In the genomic region with DNA sequence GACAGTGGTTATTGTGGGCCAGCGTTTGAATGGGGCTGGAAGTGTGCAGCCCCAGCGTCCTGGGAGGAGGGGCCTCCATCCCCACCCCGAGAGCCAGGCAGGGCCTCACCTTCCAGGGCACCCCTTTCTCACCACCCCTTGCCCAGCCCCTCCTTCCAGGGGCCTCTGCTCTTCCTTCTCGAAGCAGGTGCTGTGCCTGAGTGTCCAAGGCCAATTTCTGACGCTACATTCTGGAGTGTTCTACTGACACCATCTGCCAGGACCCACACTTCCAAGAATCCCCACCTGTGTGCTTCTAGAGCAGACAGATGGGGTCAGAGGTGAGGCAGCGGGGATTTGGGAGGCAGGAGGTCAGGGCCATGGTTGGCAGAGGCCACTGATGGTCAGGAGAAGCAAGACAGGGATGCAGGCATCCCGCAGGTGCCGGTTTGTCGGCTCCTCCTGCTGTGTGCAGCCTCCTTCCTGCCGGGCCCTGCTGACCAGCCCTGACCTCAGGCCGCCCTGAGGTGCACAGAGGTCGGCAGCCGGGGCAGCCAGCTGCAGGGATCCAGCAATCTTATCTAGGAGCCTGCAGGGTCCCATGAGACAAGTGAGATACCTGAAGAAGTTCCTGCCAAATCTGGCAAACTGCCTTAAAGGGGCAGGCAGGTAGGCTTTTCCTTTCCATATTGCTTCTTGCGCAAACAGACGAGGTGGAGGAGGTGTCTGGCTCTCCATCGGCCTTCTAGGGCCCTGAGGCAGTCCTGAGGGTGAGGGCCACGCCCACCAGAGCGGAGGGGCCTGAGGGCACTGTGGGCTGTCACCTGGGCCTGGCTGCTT, we compare ENCODE assay signal across 1 cellular context.
A peak's percentile ranks its signal among the peaks of the same experiment; 100 is the strongest.
TF ChIP-seq lines count a peak whose summit lies in the region.

No MANE protein-coding gene starts in this region.

TF ChIP-seq in K562, 482 proteins besides CTCF, POLR2A, EP300 and RAD21 (continued from another document):
- TF ChIP-seq, protein P1, sequence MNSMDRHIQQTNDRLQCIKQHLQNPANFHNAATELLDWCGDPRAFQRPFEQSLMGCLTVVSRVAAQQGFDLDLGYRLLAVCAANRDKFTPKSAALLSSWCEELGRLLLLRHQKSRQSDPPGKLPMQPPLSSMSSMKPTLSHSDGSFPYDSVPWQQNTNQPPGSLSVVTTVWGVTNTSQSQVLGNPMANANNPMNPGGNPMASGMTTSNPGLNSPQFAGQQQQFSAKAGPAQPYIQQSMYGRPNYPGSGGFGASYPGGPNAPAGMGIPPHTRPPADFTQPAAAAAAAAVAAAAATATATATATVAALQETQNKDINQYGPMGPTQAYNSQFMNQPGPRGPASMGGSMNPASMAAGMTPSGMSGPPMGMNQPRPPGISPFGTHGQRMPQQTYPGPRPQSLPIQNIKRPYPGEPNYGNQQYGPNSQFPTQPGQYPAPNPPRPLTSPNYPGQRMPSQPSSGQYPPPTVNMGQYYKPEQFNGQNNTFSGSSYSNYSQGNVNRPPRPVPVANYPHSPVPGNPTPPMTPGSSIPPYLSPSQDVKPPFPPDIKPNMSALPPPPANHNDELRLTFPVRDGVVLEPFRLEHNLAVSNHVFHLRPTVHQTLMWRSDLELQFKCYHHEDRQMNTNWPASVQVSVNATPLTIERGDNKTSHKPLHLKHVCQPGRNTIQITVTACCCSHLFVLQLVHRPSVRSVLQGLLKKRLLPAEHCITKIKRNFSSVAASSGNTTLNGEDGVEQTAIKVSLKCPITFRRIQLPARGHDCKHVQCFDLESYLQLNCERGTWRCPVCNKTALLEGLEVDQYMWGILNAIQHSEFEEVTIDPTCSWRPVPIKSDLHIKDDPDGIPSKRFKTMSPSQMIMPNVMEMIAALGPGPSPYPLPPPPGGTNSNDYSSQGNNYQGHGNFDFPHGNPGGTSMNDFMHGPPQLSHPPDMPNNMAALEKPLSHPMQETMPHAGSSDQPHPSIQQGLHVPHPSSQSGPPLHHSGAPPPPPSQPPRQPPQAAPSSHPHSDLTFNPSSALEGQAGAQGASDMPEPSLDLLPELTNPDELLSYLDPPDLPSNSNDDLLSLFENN (IDR thresholded peaks at IDR 0.05; ENCODE audit: low read depth in 2 of 2, low read length in 2 of 2), result no peak
- TF ChIP-seq NCOA4 (IDR thresholded peaks at IDR 0.05; ENCODE audit: partially characterized antibody) (no peak), TCF3 (CRISPR knock-in tag; IDR thresholded peaks at IDR 0.05) (peak; percentile 67), NBN (IDR thresholded peaks at IDR 0.05; ENCODE audit: low read depth) (no peak), ZNF668 (CRISPR knock-in tag; IDR thresholded peaks at IDR 0.05) (no peak), ZNF778 (CRISPR knock-in tag; IDR thresholded peaks at IDR 0.05) (no peak), HDAC6 (IDR thresholded peaks at IDR 0.05; ENCODE audit: low read depth, low read length) (no peak), CEBPB (tag; IDR thresholded peaks at IDR 0.05) (peak; percentile 45), MYC (IDR thresholded peaks at IDR 0.05; ENCODE audit: low read depth, low read length) (no peak), MYC (CRISPR knock-in tag; IDR thresholded peaks at IDR 0.05; ENCODE audit: borderline replicate concordance, low read depth) (no peak), ETV1 (tag; conservative IDR thresholded peaks at IDR 0.05; ENCODE audit: low read depth) (no peak), MXI1 (IDR thresholded peaks at IDR 0.05; ENCODE audit: low read depth, low read length) (no peak), CCNT2 (IDR thresholded peaks at IDR 0.05; ENCODE audit: borderline replicate concordance, extremely low read depth, insufficient read length, low read depth, low read length) (no peak), ZNF561 (CRISPR knock-in tag; conservative IDR thresholded peaks at IDR 0.05) (no peak), FOXK1 (CRISPR knock-in tag; IDR thresholded peaks at IDR 0.05; ENCODE audit: borderline replicate concordance) (no peak), FIP1L1 (IDR thresholded peaks at IDR 0.05; ENCODE audit: low read depth, low read length, poor library complexity, severe bottlenecking) (no peak)
- TF ChIP-seq, protein P2, sequence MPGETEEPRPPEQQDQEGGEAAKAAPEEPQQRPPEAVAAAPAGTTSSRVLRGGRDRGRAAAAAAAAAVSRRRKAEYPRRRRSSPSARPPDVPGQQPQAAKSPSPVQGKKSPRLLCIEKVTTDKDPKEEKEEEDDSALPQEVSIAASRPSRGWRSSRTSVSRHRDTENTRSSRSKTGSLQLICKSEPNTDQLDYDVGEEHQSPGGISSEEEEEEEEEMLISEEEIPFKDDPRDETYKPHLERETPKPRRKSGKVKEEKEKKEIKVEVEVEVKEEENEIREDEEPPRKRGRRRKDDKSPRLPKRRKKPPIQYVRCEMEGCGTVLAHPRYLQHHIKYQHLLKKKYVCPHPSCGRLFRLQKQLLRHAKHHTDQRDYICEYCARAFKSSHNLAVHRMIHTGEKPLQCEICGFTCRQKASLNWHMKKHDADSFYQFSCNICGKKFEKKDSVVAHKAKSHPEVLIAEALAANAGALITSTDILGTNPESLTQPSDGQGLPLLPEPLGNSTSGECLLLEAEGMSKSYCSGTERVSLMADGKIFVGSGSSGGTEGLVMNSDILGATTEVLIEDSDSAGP (CRISPR knock-in tag; IDR thresholded peaks at IDR 0.05), result 0 out of 2 replicates have a peak, but pooled peaks have one; percentile 18
- TF ChIP-seq, protein P3, sequence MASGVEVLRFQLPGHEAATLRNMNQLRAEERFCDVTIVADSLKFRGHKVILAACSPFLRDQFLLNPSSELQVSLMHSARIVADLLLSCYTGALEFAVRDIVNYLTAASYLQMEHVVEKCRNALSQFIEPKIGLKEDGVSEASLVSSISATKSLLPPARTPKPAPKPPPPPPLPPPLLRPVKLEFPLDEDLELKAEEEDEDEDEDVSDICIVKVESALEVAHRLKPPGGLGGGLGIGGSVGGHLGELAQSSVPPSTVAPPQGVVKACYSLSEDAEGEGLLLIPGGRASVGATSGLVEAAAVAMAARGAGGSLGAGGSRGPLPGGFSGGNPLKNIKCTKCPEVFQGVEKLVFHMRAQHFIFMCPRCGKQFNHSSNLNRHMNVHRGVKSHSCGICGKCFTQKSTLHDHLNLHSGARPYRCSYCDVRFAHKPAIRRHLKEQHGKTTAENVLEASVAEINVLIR (CRISPR knock-in tag; IDR thresholded peaks at IDR 0.05), result no peak
- TF ChIP-seq, protein P4, sequence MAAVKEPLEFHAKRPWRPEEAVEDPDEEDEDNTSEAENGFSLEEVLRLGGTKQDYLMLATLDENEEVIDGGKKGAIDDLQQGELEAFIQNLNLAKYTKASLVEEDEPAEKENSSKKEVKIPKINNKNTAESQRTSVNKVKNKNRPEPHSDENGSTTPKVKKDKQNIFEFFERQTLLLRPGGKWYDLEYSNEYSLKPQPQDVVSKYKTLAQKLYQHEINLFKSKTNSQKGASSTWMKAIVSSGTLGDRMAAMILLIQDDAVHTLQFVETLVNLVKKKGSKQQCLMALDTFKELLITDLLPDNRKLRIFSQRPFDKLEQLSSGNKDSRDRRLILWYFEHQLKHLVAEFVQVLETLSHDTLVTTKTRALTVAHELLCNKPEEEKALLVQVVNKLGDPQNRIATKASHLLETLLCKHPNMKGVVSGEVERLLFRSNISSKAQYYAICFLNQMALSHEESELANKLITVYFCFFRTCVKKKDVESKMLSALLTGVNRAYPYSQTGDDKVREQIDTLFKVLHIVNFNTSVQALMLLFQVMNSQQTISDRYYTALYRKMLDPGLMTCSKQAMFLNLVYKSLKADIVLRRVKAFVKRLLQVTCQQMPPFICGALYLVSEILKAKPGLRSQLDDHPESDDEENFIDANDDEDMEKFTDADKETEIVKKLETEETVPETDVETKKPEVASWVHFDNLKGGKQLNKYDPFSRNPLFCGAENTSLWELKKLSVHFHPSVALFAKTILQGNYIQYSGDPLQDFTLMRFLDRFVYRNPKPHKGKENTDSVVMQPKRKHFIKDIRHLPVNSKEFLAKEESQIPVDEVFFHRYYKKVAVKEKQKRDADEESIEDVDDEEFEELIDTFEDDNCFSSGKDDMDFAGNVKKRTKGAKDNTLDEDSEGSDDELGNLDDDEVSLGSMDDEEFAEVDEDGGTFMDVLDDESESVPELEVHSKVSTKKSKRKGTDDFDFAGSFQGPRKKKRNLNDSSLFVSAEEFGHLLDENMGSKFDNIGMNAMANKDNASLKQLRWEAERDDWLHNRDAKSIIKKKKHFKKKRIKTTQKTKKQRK (IDR thresholded peaks at IDR 0.05; ENCODE audit: borderline replicate concordance, low read depth, low read length), result no peak
- TF ChIP-seq, protein P5, sequence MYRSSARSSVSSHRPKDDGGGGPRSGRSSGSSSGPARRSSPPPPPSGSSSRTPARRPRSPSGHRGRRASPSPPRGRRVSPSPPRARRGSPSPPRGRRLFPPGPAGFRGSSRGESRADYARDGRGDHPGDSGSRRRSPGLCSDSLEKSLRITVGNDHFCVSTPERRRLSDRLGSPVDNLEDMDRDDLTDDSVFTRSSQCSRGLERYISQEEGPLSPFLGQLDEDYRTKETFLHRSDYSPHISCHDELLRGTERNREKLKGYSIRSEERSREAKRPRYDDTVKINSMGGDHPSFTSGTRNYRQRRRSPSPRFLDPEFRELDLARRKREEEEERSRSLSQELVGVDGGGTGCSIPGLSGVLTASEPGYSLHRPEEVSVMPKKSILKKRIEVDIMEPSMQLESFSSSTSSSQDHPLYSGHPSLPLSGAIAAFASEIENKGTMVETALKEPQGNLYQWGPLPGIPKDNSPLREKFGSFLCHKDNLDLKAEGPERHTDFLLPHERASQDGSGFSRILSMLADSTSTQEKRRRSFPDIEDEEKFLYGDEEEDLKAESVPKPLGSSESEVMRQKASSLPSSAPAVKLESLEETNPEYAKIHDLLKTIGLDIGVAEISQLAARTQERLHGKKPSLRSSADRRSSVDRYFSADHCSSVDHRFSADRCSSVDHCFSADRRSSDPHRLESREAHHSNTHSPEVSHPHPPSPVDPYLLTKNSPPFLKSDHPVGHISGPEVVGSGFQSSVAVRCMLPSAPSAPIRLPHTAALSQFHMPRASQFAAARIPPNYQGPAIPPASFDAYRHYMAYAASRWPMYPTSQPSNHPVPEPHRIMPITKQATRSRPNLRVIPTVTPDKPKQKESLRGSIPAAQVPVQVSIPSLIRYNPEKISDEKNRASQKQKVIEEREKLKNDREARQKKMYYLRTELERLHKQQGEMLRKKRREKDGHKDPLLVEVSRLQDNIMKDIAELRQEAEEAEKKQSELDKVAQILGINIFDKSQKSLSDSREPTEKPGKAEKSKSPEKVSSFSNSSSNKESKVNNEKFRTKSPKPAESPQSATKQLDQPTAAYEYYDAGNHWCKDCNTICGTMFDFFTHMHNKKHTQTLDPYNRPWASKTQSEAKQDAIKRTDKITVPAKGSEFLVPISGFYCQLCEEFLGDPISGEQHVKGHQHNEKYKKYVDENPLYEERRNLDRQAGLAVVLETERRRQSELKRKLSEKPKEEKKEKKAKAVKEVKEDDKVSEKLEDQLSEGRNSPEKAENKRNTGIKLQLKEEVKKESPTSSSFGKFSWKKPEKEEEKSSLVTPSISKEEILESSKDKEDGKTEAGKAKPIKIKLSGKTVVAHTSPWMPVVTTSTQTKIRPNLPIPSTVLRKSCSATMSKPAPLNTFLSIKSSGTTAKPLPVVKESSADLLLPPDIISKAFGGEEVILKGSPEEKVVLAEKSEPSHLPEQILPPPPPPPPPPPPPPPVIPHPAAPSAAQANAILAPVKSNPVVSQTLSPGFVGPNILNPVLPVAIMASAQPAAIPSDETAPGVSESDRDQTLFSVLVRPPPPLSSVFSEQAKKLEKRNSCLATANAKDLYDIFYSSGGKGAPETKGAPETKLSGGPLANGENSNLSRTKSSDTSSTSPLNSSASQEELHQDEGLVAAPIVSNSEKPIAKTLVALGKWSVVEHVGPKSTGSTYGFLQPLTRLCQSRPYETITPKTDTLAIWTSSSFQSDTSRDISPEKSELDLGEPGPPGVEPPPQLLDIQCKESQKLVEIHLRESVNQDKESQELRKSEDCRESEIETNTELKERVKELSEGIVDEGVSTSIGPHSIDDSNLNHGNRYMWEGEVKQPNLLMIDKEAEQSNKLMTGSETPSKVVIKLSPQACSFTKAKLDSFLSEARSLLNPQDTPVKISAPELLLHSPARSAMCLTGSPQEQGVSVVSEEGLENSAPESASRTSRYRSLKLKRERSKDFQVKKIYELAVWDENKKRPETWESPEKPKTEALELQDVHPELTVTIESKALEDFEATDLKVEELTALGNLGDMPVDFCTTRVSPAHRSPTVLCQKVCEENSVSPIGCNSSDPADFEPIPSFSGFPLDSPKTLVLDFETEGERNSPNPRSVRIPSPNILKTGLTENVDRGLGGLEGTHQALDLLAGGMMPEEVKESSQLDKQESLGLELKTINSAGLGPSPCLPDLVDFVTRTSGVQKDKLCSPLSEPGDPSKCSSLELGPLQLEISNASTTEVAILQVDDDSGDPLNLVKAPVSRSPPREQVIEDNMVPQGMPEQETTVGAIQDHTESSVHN (IDR thresholded peaks at IDR 0.05; ENCODE audit: borderline replicate concordance in 1 of 2, low read depth in 1 of 2), result no peak
- TF ChIP-seq, protein P6, sequence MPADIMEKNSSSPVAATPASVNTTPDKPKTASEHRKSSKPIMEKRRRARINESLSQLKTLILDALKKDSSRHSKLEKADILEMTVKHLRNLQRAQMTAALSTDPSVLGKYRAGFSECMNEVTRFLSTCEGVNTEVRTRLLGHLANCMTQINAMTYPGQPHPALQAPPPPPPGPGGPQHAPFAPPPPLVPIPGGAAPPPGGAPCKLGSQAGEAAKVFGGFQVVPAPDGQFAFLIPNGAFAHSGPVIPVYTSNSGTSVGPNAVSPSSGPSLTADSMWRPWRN (IDR thresholded peaks at IDR 0.05; ENCODE audit: low read depth), result no peak
- TF ChIP-seq, protein P7, sequence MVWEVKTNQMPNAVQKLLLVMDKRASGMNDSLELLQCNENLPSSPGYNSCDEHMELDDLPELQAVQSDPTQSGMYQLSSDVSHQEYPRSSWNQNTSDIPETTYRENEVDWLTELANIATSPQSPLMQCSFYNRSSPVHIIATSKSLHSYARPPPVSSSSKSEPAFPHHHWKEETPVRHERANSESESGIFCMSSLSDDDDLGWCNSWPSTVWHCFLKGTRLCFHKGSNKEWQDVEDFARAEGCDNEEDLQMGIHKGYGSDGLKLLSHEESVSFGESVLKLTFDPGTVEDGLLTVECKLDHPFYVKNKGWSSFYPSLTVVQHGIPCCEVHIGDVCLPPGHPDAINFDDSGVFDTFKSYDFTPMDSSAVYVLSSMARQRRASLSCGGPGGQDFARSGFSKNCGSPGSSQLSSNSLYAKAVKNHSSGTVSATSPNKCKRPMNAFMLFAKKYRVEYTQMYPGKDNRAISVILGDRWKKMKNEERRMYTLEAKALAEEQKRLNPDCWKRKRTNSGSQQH (CRISPR knock-in tag; IDR thresholded peaks at IDR 0.05), result no peak
